In the genomic region with DNA sequence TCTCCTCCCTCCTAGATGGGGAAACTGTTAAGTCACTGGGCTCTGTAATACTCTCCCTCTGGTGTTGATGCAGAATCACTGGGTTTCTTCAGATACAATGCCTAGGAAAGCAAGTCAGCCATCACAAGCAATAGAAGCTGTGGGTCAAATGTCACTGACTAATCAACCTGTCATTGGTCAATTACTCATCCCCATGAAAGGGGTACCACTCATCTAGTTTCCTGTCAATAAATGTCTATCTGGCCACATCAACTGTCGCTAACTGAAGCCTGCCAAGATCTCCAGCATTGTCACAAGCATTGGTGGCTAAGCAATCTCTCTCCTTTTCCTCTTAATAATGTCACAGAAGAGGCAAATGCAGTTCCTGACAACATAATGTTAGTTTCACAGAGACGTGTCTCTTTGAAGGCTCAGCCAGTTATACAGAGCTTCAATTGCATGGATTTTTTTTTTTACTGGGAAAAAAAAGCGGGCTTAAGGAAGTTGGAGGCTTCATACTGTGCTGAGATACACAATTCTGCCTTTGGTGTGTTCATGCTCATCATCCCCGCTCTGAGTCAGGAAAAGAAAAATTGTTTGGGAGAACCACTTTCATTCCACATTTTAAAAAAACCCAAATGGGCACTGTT, we compare ENCODE assay signal across 15 cellular contexts.
DNase-seq lines count a peak whose midpoint lies in the region; ATAC-seq and TF ChIP-seq lines count a peak whose summit lies in the region.
"Had no signal": no experiment of that assay in that cellular context is flagged by ENCODE, and none has a peak within 500 bp of the region (broad histone marks: within the 10 kb centered on the region; RNA-seq: fewer than 3 reads in every experiment).

No MANE protein-coding gene starts in this region.

- no peaks in the 10 kb centered on the region for H3K27me3 Mint-ChIP-seq in activated naive CD4-positive, alpha-beta T cell treated with anti-CD3 and anti-CD28 coated beads for 36 hours (ENCODE audit: low read depth)

- CTCF ChIA-PET in HCT116 (lab: Charles Lee) = no interaction called here
- CTCF ChIA-PET in activated naive CD4-positive, alpha-beta T cell treated with anti-CD3 and anti-CD28 coated beads for 36 hours (lab: Charles Lee) = no interaction called here

- H3K36me3 ChIP-seq in HCT116 (ENCODE audit: control insufficient read depth in 1 of 2, insufficient read depth in 2 of 2, low read length in 2 of 2) = no peaks in the 10 kb centered on the region

- intact Hi-C loops in HCT116 (cut with micrococcal nuclease) = no loop called here
- intact Hi-C loops in activated naive CD4-positive, alpha-beta T cell treated with anti-CD3 and anti-CD28 coated beads for 36 hours (cut with micrococcal nuclease) = no loop called here

- H3K4me1 ChIP-seq in HCT116 (ENCODE audit: control insufficient read depth in 1 of 2, insufficient read depth in 2 of 2, low read length in 2 of 2) = peaks cover 11 to 31% of the 10 kb centered on the region in 2 experiments; a peak in 3 of 4 replicates

- no peak overlapping the region for H2AFZ ChIP-seq in HCT116 (ENCODE audit: low read depth, low read length, poor library complexity, severe bottlenecking)
- H2AFZ ChIP-seq: hepatocyte had no signal

- no peak overlapping the region for H3K9ac ChIP-seq in HCT116 (ENCODE audit: low read length)
- H3K9ac ChIP-seq: BLaER1 treated with 17β-estradiol and CSF1 and Interleukin-3, amounts not matched to agents 10 nM and 100 nM had no signal

- no peak overlapping the region for H3K27ac ChIP-seq in HCT116 (ENCODE audit: low read depth, low read length)
- H3K27ac ChIP-seq: BLaER1 treated with 17β-estradiol and CSF1 and Interleukin-3, amounts not matched to agents 10 nM and 100 nM; VCaP had no signal

- no peak overlapping the region for H3K4me3 Mint-ChIP-seq in activated naive CD4-positive, alpha-beta T cell treated with anti-CD3 and anti-CD28 coated beads for 36 hours
- H3K4me3 Mint-ChIP-seq: IgD-negative memory B cell had no signal

- H3K36me3 Mint-ChIP-seq in activated naive CD4-positive, alpha-beta T cell treated with anti-CD3 and anti-CD28 coated beads for 36 hours (ENCODE audit: low read depth) = peaks cover 11% of the 10 kb centered on the region

- no peaks in the 10 kb centered on the region for H3K9me3 Mint-ChIP-seq in activated naive CD4-positive, alpha-beta T cell treated with anti-CD3 and anti-CD28 coated beads for 36 hours
- H3K9me3 Mint-ChIP-seq: IgD-negative memory B cell had no signal

- POLR2A ChIA-PET in HCT116 (lab: Charles Lee) = no interaction called here

- H3K9me3 ChIP-seq in HCT116 (ENCODE audit: control insufficient read depth in 1 of 2, insufficient read depth in 1 of 2, low read depth in 1 of 2, low read length in 2 of 2) = no peaks in the 10 kb centered on the region
- H3K9me3 ChIP-seq: BLaER1 treated with 17β-estradiol and CSF1 and Interleukin-3, amounts not matched to agents 10 nM and 100 nM had no signal

- 0 out of 2 replicates have a peak, but pooled peaks have one; percentile 21 for TF ChIP-seq RAD21 in HCT116 (IDR thresholded peaks at IDR 0.05; ENCODE audit: low read depth)

- peaks cover 5% of the 10 kb centered on the region; the same call in 1 of the 2 replicates for H3K27me3 ChIP-seq in HCT116 (ENCODE audit: insufficient read depth, low read length)
- H3K27me3 ChIP-seq: BLaER1 treated with 17β-estradiol and CSF1 and Interleukin-3, amounts not matched to agents 10 nM and 100 nM; hepatocyte had no signal

- DNase-seq in Daoy (ENCODE audit: low read depth) = peak; percentile 60
- DNase-seq in HCT116 (ENCODE audit: low read depth, low spot score) = peak; percentile 85
- DNase-seq in SW480 (ENCODE audit: low spot score) = peak; percentile 25
- peak; percentile 28 for DNase-seq in iris pigment epithelial cell (ENCODE audit: low read depth)
- DNase-seq in mesenteric fat pad (ENCODE audit: low spot score) = no peak
- no peak for DNase-seq in activated naive CD4-positive, alpha-beta T cell treated with anti-CD3 and anti-CD28 coated beads for 36 hours
- DNase-seq in D341Med (ENCODE audit: low spot score) = no peak
- DNase-seq: left cardiac atrium, NCI-H1105, NCI-H226 had no signal

- no peaks in the 10 kb centered on the region for H3K79me2 ChIP-seq in HCT116 (ENCODE audit: insufficient read depth, low read length)
- H3K79me2 ChIP-seq: hepatocyte had no signal

- H3K27ac Mint-ChIP-seq in activated naive CD4-positive, alpha-beta T cell treated with anti-CD3 and anti-CD28 coated beads for 36 hours = no peak overlapping the region

- ATAC-seq in HCT116 (peak; percentile 84), GM18909 (IDR thresholded peaks at IDR 0.05; ENCODE audit: poor library complexity, unreplicated experiment) (no peak)
- ATAC-seq: left cardiac atrium had no signal

- H3K4me3 ChIP-seq in HCT116 (replicated peaks in 1 of 2; ENCODE audit: low read depth in 1 of 2, low read length in 2 of 2) = no peak overlapping the region; a peak in 1 of 4 replicates
- H3K4me3 ChIP-seq: BLaER1 treated with 17β-estradiol and CSF1 and Interleukin-3, amounts not matched to agents 10 nM and 100 nM; hepatocyte had no signal

- TF ChIP-seq CTCF in HCT116 (IDR thresholded peaks at IDR 0.05 in 2 of 3, conservative IDR thresholded peaks at IDR 0.05 in 1 of 3; ENCODE audit: borderline replicate concordance in 1 of 3, insufficient read depth in 1 of 3, low read depth in 2 of 3, low read length in 2 of 3) = no peak

- H3K4me2 ChIP-seq in HCT116 (ENCODE audit: low read length) = peak overlapping the region; percentile 58
- H3K4me2 ChIP-seq: hepatocyte had no signal

- no peaks in the 10 kb centered on the region for H3K9me2 ChIP-seq in HCT116 (ENCODE audit: insufficient read depth)

- RAD21 ChIA-PET in HCT116 (lab: Charles Lee; ENCODE audit: low non-redundant PET in 1 of 2, low total read pairs in 2 of 2, uncharacterized antibody in 2 of 2, unreplicated experiment in 2 of 2) = no interaction called here

- no peak for TF ChIP-seq POLR2A in HCT116 (IDR thresholded peaks at IDR 0.05; ENCODE audit: borderline replicate concordance, extremely low read depth, insufficient read depth, insufficient read length)

- no peaks in the 10 kb centered on the region for H3K4me1 Mint-ChIP-seq in activated naive CD4-positive, alpha-beta T cell treated with anti-CD3 and anti-CD28 coated beads for 36 hours (ENCODE audit: low read depth)

- BruUV-seq in HCT116 (replicated peaks; lab: Mats Ljungman, UMichigan) = no TSS peak

- no peaks in the 10 kb centered on the region; the same call in 1 of the 2 replicates for H4K20me1 ChIP-seq in HCT116 (ENCODE audit: insufficient read depth)
- H4K20me1 ChIP-seq: BLaER1 treated with 17β-estradiol and CSF1 and Interleukin-3, amounts not matched to agents 10 nM and 100 nM had no signal

TF ChIP-seq in HCT116, 20 proteins besides CTCF, POLR2A, EP300 and RAD21 (continues in another document):
- peak; percentile 74 for TF ChIP-seq SIN3A (IDR thresholded peaks at IDR 0.05; ENCODE audit: low read depth)
- TF ChIP-seq, protein P1, sequence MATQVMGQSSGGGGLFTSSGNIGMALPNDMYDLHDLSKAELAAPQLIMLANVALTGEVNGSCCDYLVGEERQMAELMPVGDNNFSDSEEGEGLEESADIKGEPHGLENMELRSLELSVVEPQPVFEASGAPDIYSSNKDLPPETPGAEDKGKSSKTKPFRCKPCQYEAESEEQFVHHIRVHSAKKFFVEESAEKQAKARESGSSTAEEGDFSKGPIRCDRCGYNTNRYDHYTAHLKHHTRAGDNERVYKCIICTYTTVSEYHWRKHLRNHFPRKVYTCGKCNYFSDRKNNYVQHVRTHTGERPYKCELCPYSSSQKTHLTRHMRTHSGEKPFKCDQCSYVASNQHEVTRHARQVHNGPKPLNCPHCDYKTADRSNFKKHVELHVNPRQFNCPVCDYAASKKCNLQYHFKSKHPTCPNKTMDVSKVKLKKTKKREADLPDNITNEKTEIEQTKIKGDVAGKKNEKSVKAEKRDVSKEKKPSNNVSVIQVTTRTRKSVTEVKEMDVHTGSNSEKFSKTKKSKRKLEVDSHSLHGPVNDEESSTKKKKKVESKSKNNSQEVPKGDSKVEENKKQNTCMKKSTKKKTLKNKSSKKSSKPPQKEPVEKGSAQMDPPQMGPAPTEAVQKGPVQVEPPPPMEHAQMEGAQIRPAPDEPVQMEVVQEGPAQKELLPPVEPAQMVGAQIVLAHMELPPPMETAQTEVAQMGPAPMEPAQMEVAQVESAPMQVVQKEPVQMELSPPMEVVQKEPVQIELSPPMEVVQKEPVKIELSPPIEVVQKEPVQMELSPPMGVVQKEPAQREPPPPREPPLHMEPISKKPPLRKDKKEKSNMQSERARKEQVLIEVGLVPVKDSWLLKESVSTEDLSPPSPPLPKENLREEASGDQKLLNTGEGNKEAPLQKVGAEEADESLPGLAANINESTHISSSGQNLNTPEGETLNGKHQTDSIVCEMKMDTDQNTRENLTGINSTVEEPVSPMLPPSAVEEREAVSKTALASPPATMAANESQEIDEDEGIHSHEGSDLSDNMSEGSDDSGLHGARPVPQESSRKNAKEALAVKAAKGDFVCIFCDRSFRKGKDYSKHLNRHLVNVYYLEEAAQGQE (IDR thresholded peaks at IDR 0.05; ENCODE audit: low read depth) = no peak
- TF ChIP-seq ZBTB33 (IDR thresholded peaks at IDR 0.05; ENCODE audit: extremely low read depth, insufficient replicate concordance, low read length) = peak; percentile 60
- TF ChIP-seq CBX3 (IDR thresholded peaks at IDR 0.05; ENCODE audit: low read depth) = peak; percentile 79
- no peak for TF ChIP-seq ATF3 (IDR thresholded peaks at IDR 0.05)
- no peak for TF ChIP-seq ELF1 (IDR thresholded peaks at IDR 0.05; ENCODE audit: borderline replicate concordance, low read depth)
- peak; percentile 38; the same call in 1 of the 2 replicates for TF ChIP-seq POLR2AphosphoS5 (IDR thresholded peaks at IDR 0.05; ENCODE audit: low read depth, low read length)

Comparison
In these comparisons a context has a peak if more than half of its experiments do, and no peak if none do; other contexts are left out.
1. DNase-seq: peak in Daoy (single experiment), HCT116 (single experiment), SW480 (single experiment) and iris pigment epithelial cell (single experiment); none in mesenteric fat pad (single experiment), activated naive CD4-positive, alpha-beta T cell treated with anti-CD3 and anti-CD28 coated beads for 36 hours (single experiment) and D341Med (single experiment).